Comparison of ENCODE assay signal across 28 cellular contexts in genomic region chr2:222208010-222208690, GRCh38.
"Had no signal": no experiment of that assay in that cellular context is flagged by ENCODE, and none has a peak within 500 bp of the region (broad histone marks: within the 10 kb centered on the region; RNA-seq: fewer than 3 reads in every experiment).

No MANE protein-coding gene starts in this region.

- H3K27me3 Mint-ChIP-seq: effector memory CD8-positive, alpha-beta T cell had no signal

- ATAC-seq: activated naive CD4-positive, alpha-beta T cell treated with anti-CD3 and anti-CD28 coated beads, Interleukin-2, amount 50 U/mL, for 72 hours; activated T-helper 17 cell treated with anti-CD3 and anti-CD28 coated beads, Interleukin-2, amount 50 U/mL, for 72 hours; effector memory CD8-positive, alpha-beta T cell; natural killer cell had no signal

- H3K27ac Mint-ChIP-seq: activated naive CD4-positive, alpha-beta T cell treated with anti-CD3 and anti-CD28 coated beads, Interleukin-2, amount 50 U/mL, for 72 hours; activated T-cell treated with anti-CD3 and anti-CD28 coated beads, Interleukin-2, amount 50 U/mL, for 24 hours; activated T-helper 17 cell treated with anti-CD3 and anti-CD28 coated beads, Interleukin-2, amount 50 U/mL, for 72 hours; effector memory CD8-positive, alpha-beta T cell; natural killer cell; progenitor cell of endocrine pancreas; T-helper 2 cell treated with Interferon-gamma antibody and Interleukin-4, amounts not matched to agents 5 μg/mL and 100 μg/mL, for 36 hours had no signal

- H3K27ac ChIP-seq: breast epithelium, colonic mucosa, dorsolateral prefrontal cortex, esophagus muscularis mucosa, left ventricle myocardium inferior, testis had no signal

- H3K36me3 ChIP-seq: breast epithelium, colonic mucosa, esophagus muscularis mucosa, left ventricle myocardium inferior had no signal

- FAIRE-seq: frontal cortex, TTC549 had no signal

- H3K4me3 ChIP-seq: breast epithelium, colonic mucosa, dorsolateral prefrontal cortex, esophagus muscularis mucosa, left ventricle myocardium inferior, testis had no signal

- H3K4me3 Mint-ChIP-seq: activated T-cell treated with anti-CD3 and anti-CD28 coated beads, Interleukin-2, amount 50 U/mL, for 24 hours; activated T-helper 17 cell treated with anti-CD3 and anti-CD28 coated beads, Interleukin-2, amount 50 U/mL, for 72 hours; effector memory CD8-positive, alpha-beta T cell; natural killer cell; T-helper 2 cell treated with Interferon-gamma antibody and Interleukin-4, amounts not matched to agents 5 μg/mL and 100 μg/mL, for 36 hours had no signal

- H3K4me1 ChIP-seq: breast epithelium, colonic mucosa, esophagus muscularis mucosa, left ventricle myocardium inferior, testis had no signal

- DNase-seq: activated CD4-positive, alpha-beta T cell treated with anti-CD3 and anti-CD28 coated beads, Interleukin-2, amount 50 U/mL, for 4 hours; activated CD8-positive, alpha-beta memory T cell treated with anti-CD3 and anti-CD28 coated beads for 24 hours; activated CD8-positive, alpha-beta memory T cell treated with anti-CD3 and anti-CD28 coated beads, Interleukin-2, amount 50 U/mL, for 4 hours; activated T-cell treated with anti-CD3 and anti-CD28 coated beads, Interleukin-2, amount 50 U/mL, for 24 hours; aorta; colonic mucosa; dorsolateral prefrontal cortex; effector memory CD8-positive, alpha-beta T cell; hippocampal formation; kidney glomerular epithelial cell; left ventricle myocardium inferior; mammary epithelial cell; midbrain; natural killer cell; retina; stimulated activated CD4-positive, alpha-beta T cell treated with anti-CD3 and anti-CD28 coated beads, Interleukin-2, amount 100 ng/mL, for 48 hours; stimulated activated CD8-positive, alpha-beta memory T cell treated with anti-CD3 and anti-CD28 coated beads, Interleukin-4, amount 100 ng/mL, for 48 hours; stimulated activated naive CD4-positive, alpha-beta T cell; testis; trophoblast cell had no signal

- H3K9me3 Mint-ChIP-seq: activated naive CD4-positive, alpha-beta T cell treated with anti-CD3 and anti-CD28 coated beads, Interleukin-2, amount 50 U/mL, for 72 hours; activated T-cell treated with anti-CD3 and anti-CD28 coated beads, Interleukin-2, amount 50 U/mL, for 24 hours; activated T-helper 17 cell treated with anti-CD3 and anti-CD28 coated beads, Interleukin-2, amount 50 U/mL, for 72 hours; effector memory CD8-positive, alpha-beta T cell; T-helper 2 cell treated with Interferon-gamma antibody and Interleukin-4, amounts not matched to agents 5 μg/mL and 100 μg/mL, for 36 hours had no signal

- H3K36me3 Mint-ChIP-seq: activated naive CD4-positive, alpha-beta T cell treated with anti-CD3 and anti-CD28 coated beads, Interleukin-2, amount 50 U/mL, for 72 hours; natural killer cell had no signal

- H3K4me1 Mint-ChIP-seq: activated T-helper 17 cell treated with anti-CD3 and anti-CD28 coated beads, Interleukin-2, amount 50 U/mL, for 72 hours; natural killer cell had no signal

- H3K27me3 ChIP-seq: colonic mucosa, testis had no signal

- H3K9me3 ChIP-seq: breast epithelium, colonic mucosa, esophagus muscularis mucosa, left ventricle myocardium inferior, testis had no signal
